ENCODE assay signal across 2 cellular contexts in the genomic region with DNA sequence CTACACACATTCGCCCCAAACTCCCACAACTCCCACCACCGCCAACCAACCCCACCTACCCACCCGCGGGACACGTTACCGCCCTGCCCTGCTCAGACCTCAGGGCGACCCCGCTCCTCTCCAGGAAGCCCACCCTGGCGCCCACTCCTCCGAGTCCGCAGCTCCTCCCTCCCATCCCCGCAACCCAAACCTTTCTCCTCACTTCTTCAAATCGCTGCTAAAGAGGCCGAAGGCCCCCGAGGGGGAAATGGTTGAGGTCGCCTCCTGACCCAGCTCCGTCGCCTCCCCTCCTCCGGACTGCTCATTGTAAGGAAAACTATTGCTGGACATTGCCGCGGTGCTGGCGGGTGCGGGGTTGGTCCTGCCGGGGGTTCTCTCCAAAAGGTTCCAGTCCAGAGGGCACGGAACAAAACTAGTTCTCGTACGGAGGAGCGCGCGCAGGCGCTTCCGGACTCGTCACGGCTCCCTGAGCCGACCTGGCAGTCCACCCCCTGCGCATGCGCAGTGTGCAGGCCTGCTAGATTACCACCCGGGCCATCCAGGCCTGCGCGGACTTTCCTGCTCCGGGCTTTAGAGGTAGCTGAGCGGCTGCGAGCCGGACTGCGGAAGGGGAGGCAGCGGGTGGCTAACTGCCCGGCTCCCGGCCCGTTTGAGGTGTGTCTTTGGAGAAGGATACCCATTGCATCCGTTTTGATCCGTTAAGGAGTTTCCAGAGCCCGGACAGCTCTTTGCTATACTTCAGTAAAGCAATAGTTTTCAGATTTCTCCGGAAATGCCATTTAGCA.
TF ChIP-seq lines count a peak whose summit lies in the region.

A gene with protein sequence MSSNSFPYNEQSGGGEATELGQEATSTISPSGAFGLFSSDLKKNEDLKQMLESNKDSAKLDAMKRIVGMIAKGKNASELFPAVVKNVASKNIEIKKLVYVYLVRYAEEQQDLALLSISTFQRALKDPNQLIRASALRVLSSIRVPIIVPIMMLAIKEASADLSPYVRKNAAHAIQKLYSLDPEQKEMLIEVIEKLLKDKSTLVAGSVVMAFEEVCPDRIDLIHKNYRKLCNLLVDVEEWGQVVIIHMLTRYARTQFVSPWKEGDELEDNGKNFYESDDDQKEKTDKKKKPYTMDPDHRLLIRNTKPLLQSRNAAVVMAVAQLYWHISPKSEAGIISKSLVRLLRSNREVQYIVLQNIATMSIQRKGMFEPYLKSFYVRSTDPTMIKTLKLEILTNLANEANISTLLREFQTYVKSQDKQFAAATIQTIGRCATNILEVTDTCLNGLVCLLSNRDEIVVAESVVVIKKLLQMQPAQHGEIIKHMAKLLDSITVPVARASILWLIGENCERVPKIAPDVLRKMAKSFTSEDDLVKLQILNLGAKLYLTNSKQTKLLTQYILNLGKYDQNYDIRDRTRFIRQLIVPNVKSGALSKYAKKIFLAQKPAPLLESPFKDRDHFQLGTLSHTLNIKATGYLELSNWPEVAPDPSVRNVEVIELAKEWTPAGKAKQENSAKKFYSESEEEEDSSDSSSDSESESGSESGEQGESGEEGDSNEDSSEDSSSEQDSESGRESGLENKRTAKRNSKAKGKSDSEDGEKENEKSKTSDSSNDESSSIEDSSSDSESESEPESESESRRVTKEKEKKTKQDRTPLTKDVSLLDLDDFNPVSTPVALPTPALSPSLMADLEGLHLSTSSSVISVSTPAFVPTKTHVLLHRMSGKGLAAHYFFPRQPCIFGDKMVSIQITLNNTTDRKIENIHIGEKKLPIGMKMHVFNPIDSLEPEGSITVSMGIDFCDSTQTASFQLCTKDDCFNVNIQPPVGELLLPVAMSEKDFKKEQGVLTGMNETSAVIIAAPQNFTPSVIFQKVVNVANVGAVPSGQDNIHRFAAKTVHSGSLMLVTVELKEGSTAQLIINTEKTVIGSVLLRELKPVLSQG (minus strand): TSS at position 449 of the 785 bp plus-strand sequence. CDS start 119 bp downstream, at position 330.

TF ChIP-seq in IMR-90, 13 proteins besides CTCF, POLR2A, EP300 and RAD21:
- no peak for TF ChIP-seq NFE2L2 (IDR thresholded peaks at IDR 0.05; ENCODE audit: low read depth, low read length)
- TF ChIP-seq MAFK (IDR thresholded peaks at IDR 0.05; ENCODE audit: low read depth, low read length) = no peak
- no peak for TF ChIP-seq RCOR1 (IDR thresholded peaks at IDR 0.05; ENCODE audit: insufficient replicate concordance, low read length)
- peak; percentile 34; the same call in 1 of the 2 replicates for TF ChIP-seq MAZ (IDR thresholded peaks at IDR 0.05; ENCODE audit: borderline replicate concordance, low read depth, low read length)
- TF ChIP-seq FOS (IDR thresholded peaks at IDR 0.05; ENCODE audit: low read depth, low read length) = no peak
- TF ChIP-seq SMC3 (IDR thresholded peaks at IDR 0.05; ENCODE audit: low read depth, low read length) = no peak
- no peak for TF ChIP-seq RFX5 (IDR thresholded peaks at IDR 0.05; ENCODE audit: low read depth, low read length)
- TF ChIP-seq, protein P1, sequence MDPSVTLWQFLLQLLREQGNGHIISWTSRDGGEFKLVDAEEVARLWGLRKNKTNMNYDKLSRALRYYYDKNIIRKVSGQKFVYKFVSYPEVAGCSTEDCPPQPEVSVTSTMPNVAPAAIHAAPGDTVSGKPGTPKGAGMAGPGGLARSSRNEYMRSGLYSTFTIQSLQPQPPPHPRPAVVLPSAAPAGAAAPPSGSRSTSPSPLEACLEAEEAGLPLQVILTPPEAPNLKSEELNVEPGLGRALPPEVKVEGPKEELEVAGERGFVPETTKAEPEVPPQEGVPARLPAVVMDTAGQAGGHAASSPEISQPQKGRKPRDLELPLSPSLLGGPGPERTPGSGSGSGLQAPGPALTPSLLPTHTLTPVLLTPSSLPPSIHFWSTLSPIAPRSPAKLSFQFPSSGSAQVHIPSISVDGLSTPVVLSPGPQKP (IDR thresholded peaks at IDR 0.05; ENCODE audit: borderline replicate concordance, low read depth, low read length) = no peak
- TF ChIP-seq, protein P2, sequence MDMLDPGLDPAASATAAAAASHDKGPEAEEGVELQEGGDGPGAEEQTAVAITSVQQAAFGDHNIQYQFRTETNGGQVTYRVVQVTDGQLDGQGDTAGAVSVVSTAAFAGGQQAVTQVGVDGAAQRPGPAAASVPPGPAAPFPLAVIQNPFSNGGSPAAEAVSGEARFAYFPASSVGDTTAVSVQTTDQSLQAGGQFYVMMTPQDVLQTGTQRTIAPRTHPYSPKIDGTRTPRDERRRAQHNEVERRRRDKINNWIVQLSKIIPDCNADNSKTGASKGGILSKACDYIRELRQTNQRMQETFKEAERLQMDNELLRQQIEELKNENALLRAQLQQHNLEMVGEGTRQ (IDR thresholded peaks at IDR 0.05; ENCODE audit: low read depth, low read length) = no peak
- 0 out of 2 replicates have a peak, but pooled peaks have one; percentile 12 for TF ChIP-seq BHLHE40 (IDR thresholded peaks at IDR 0.05; ENCODE audit: low read depth, low read length)
- no peak for TF ChIP-seq CEBPB (IDR thresholded peaks at IDR 0.05; ENCODE audit: low read depth, low read length)
- peak; percentile 64; the same call in 1 of the 2 replicates for TF ChIP-seq MXI1 (IDR thresholded peaks at IDR 0.05; ENCODE audit: borderline replicate concordance, low read depth, low read length)
- no peak for TF ChIP-seq CHD1 (IDR thresholded peaks at IDR 0.05; ENCODE audit: low read depth, low read length)
TF ChIP-seq in IMR-90: peak in this region for 3.

TF ChIP-seq in endothelial cell of umbilical vein, 7 proteins besides CTCF, POLR2A, EP300 and RAD21:
- no peak for TF ChIP-seq EZH2 (IDR thresholded peaks at IDR 0.05; ENCODE audit: borderline replicate concordance, low read depth, low read length, severe bottlenecking)
- TF ChIP-seq, protein P3, sequence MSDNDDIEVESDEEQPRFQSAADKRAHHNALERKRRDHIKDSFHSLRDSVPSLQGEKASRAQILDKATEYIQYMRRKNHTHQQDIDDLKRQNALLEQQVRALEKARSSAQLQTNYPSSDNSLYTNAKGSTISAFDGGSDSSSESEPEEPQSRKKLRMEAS (IDR thresholded peaks at IDR 0.05; ENCODE audit: insufficient read depth, insufficient read length) = peak; percentile 32
- peak; percentile 93 for TF ChIP-seq POLR2AphosphoS5 (IDR thresholded peaks at IDR 0.05; ENCODE audit: insufficient read depth, low read depth, low read length)
- peak; percentile 27 for TF ChIP-seq FOS (IDR thresholded peaks at IDR 0.05; ENCODE audit: borderline replicate concordance, insufficient read depth, low read length)
- TF ChIP-seq MYC (IDR thresholded peaks at IDR 0.05; ENCODE audit: low read depth, low read length) = no peak
- no peak for TF ChIP-seq JUN (IDR thresholded peaks at IDR 0.05; ENCODE audit: borderline replicate concordance, insufficient read depth, insufficient read length, low read depth)
- TF ChIP-seq GATA2 (IDR thresholded peaks at IDR 0.05; ENCODE audit: insufficient read depth, insufficient read length, low read depth, low read length) = no peak
